ENCODE assay signal across 8 cellular contexts in the genomic region with DNA sequence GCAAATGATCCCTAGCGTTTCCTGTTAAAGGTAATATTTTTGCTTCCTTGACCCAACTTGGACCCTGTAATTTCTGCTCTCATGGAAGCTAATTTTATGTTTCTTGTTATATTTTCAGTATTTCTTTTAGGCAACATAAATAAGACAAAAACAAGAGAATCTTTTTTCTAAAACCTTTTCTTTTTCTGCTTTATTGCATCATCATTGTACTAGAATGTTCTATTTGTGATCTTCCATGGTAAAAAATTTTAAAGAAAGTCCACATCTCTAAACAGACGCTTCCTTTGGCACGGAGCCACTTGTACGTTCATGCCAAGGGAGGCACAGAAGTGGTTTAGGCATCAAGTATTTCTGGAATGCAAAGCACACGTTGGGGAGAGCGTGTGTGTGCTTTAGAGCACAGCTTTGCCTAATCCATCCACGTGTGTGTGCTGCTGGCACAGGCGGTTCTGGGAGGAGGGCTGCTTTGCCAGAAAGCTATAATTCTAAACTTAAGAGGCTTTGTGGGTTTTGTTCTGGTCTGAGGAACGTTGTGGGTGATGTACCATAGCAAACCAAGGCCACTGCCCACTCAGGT.
DNase-seq lines count a peak whose midpoint lies in the region; ATAC-seq and TF ChIP-seq lines count a peak whose summit lies in the region.

No MANE protein-coding gene starts in this region.

- no TSS peak for BruUV-seq in HCT116 (replicated peaks; lab: Mats Ljungman, UMichigan)

- peak overlapping the region; percentile 62 for H2AFZ ChIP-seq in HCT116 (ENCODE audit: low read depth, low read length, poor library complexity, severe bottlenecking)
- H2AFZ ChIP-seq in smooth muscle cell (ENCODE audit: low read depth): no peak overlapping the region

- H3K4me1 ChIP-seq in HCT116 (ENCODE audit: control insufficient read depth in 1 of 2, insufficient read depth in 2 of 2, low read length in 2 of 2) (peaks cover 18 to 36% of the 10 kb centered on the region in 2 experiments), smooth muscle cell (ENCODE audit: low read depth) (peaks cover 3% of the 10 kb centered on the region)

- CTCF ChIA-PET in HCT116 (lab: Charles Lee): interaction anchor here (1.0 kb wide), 1 partner anchor 261 kb away, joined by 5 read pairs; no protein-coding TSS in a partner anchor

- no peak for TF ChIP-seq RAD21 in HCT116 (IDR thresholded peaks at IDR 0.05; ENCODE audit: low read depth)

- H3F3A ChIP-seq in smooth muscle cell (ENCODE audit: low read depth): peaks cover 4% of the 10 kb centered on the region

- peak overlapping the region; percentile 62 for H3K4me2 ChIP-seq in HCT116 (ENCODE audit: low read length)
- H3K4me2 ChIP-seq in smooth muscle cell: peak overlapping the region; percentile 22

- no peak for TF ChIP-seq CTCF in HCT116 (IDR thresholded peaks at IDR 0.05 in 2 of 3, conservative IDR thresholded peaks at IDR 0.05 in 1 of 3; ENCODE audit: borderline replicate concordance in 1 of 3, insufficient read depth in 1 of 3, low read depth in 2 of 3, low read length in 2 of 3)
- no peak for TF ChIP-seq CTCF in smooth muscle cell (IDR thresholded peaks at IDR 0.05; ENCODE audit: borderline replicate concordance, insufficient read depth, poor library complexity, severe bottlenecking)
- TF ChIP-seq CTCF in GM13977 (IDR thresholded peaks at IDR 0.05; ENCODE audit: extremely low read depth, insufficient read depth, missing control alignments): no peak

- intact Hi-C loops in HCT116 (cut with micrococcal nuclease): no loop called here

- H3K79me2 ChIP-seq in HCT116 (ENCODE audit: insufficient read depth, low read length): no peaks in the 10 kb centered on the region
- peaks cover 3% of the 10 kb centered on the region for H3K79me2 ChIP-seq in smooth muscle cell (ENCODE audit: low read depth)

- no peak for TF ChIP-seq POLR2A in HCT116 (IDR thresholded peaks at IDR 0.05; ENCODE audit: borderline replicate concordance, extremely low read depth, insufficient read depth, insufficient read length)

- 18% methylated on average over 9 of the region's 9 CpGs for WGBS in smooth muscle cell (ENCODE audit: low lambda C conversion rate)

- in situ Hi-C loops in GM13977 (cut with MboI; ENCODE audit: low pct_unique_long_range_greater_than_20kb, low sequenced_read_pairs, unreplicated experiment): loop anchor here (25.0 kb wide), 1 partner anchor 254 kb away; no protein-coding TSS in a partner anchor

- H3K9ac ChIP-seq in HCT116 (ENCODE audit: low read length) (peak overlapping the region; percentile 37), smooth muscle cell (ENCODE audit: low read depth) (peak overlapping the region; percentile 52)

- DNase-seq in HCT116 (ENCODE audit: low read depth, low spot score): peak; percentile 34
- peak; percentile 73 for DNase-seq in SW480 (ENCODE audit: low spot score)
- peak; percentile 98 for DNase-seq in glomerular visceral epithelial cell (ENCODE audit: extremely low spot score)
- DNase-seq in smooth muscle cell (lab: John Stamatoyannopoulos, UW; ENCODE audit: unreplicated experiment): no peak
- DNase-seq in medulla oblongata (ENCODE audit: extremely low spot score): no peak
- no peak for DNase-seq in GM13977 (ENCODE audit: low spot score)

- H3K27me3 ChIP-seq in HCT116 (ENCODE audit: insufficient read depth, low read length): no peaks in the 10 kb centered on the region
- H3K27me3 ChIP-seq in smooth muscle cell (ENCODE audit: low read depth): no peaks in the 10 kb centered on the region

- ATAC-seq in HCT116: peak; percentile 85
- ATAC-seq in GM18498 (IDR thresholded peaks at IDR 0.05; ENCODE audit: unreplicated experiment): no peak
- ATAC-seq in HG03025 (IDR thresholded peaks at IDR 0.05; ENCODE audit: low FRiP score, unreplicated experiment): no peak

- no peaks in the 10 kb centered on the region for H3K9me3 ChIP-seq in HCT116 (ENCODE audit: control insufficient read depth in 1 of 2, insufficient read depth in 1 of 2, low read depth in 1 of 2, low read length in 2 of 2)
- H3K9me3 ChIP-seq in smooth muscle cell (replicated peaks; ENCODE audit: low read depth): no peaks in the 10 kb centered on the region

- RAD21 ChIA-PET in HCT116 (lab: Charles Lee; ENCODE audit: low non-redundant PET in 1 of 2, low total read pairs in 2 of 2, uncharacterized antibody in 2 of 2, unreplicated experiment in 2 of 2): no interaction called here

- no peaks in the 10 kb centered on the region for H4K20me1 ChIP-seq in HCT116 (ENCODE audit: insufficient read depth)
- H4K20me1 ChIP-seq in smooth muscle cell (ENCODE audit: low read depth): peaks cover 3% of the 10 kb centered on the region

- POLR2A ChIA-PET in HCT116 (lab: Charles Lee): interaction anchor here (1.1 kb wide), 1 partner anchor 13 kb away, joined by 3 read pairs; no protein-coding TSS in a partner anchor

- H3K27ac ChIP-seq in HCT116 (ENCODE audit: low read depth, low read length): peak overlapping the region; percentile 81
- H3K27ac ChIP-seq in smooth muscle cell (ENCODE audit: low read depth): peak overlapping the region; percentile 91

- no peaks in the 10 kb centered on the region for H3K9me2 ChIP-seq in HCT116 (ENCODE audit: insufficient read depth)

- peak overlapping the region in 1 of 2 experiments; percentile 14; a peak in 2 of 4 replicates for H3K4me3 ChIP-seq in HCT116 (replicated peaks in 1 of 2; ENCODE audit: low read depth in 1 of 2, low read length in 2 of 2)
- H3K4me3 ChIP-seq in smooth muscle cell: no peak overlapping the region

- no peaks in the 10 kb centered on the region for H3K36me3 ChIP-seq in HCT116 (ENCODE audit: control insufficient read depth in 1 of 2, insufficient read depth in 2 of 2, low read length in 2 of 2)
- no peaks in the 10 kb centered on the region for H3K36me3 ChIP-seq in smooth muscle cell (ENCODE audit: low read depth)

TF ChIP-seq in HCT116, 20 proteins besides CTCF, POLR2A, EP300 and RAD21:
- TF ChIP-seq, protein P1, sequence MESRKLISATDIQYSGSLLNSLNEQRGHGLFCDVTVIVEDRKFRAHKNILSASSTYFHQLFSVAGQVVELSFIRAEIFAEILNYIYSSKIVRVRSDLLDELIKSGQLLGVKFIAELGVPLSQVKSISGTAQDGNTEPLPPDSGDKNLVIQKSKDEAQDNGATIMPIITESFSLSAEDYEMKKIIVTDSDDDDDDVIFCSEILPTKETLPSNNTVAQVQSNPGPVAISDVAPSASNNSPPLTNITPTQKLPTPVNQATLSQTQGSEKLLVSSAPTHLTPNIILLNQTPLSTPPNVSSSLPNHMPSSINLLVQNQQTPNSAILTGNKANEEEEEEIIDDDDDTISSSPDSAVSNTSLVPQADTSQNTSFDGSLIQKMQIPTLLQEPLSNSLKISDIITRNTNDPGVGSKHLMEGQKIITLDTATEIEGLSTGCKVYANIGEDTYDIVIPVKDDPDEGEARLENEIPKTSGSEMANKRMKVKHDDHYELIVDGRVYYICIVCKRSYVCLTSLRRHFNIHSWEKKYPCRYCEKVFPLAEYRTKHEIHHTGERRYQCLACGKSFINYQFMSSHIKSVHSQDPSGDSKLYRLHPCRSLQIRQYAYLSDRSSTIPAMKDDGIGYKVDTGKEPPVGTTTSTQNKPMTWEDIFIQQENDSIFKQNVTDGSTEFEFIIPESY (IDR thresholded peaks at IDR 0.05; ENCODE audit: extremely low read depth, insufficient replicate concordance, low read length): no peak
- TF ChIP-seq FOSL1 (IDR thresholded peaks at IDR 0.05; ENCODE audit: low read depth) (no peak), ZFX (IDR thresholded peaks at IDR 0.05) (no peak), EGR1 (IDR thresholded peaks at IDR 0.05; ENCODE audit: low read depth) (no peak), EZH2phosphoT487 (IDR thresholded peaks at IDR 0.05; ENCODE audit: borderline replicate concordance) (no peak)
- TF ChIP-seq, protein P2, sequence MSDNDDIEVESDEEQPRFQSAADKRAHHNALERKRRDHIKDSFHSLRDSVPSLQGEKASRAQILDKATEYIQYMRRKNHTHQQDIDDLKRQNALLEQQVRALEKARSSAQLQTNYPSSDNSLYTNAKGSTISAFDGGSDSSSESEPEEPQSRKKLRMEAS (IDR thresholded peaks at IDR 0.05): peak; percentile 54

Comparison
In these comparisons a context has a peak if more than half of its experiments do, and no peak if none do; other contexts are left out.
1. DNase-seq: peak in HCT116 (single experiment), SW480 (single experiment) and glomerular visceral epithelial cell (single experiment); none in smooth muscle cell (single experiment), medulla oblongata (single experiment) and GM13977 (single experiment).